26 cellular contexts compared by ENCODE assay signal in genomic region chr2:120898961-120899360, GRCh38.
DNase-seq lines count a peak whose midpoint lies in the region; ATAC-seq and TF ChIP-seq lines count a peak whose summit lies in the region.
"Had no signal": no experiment of that assay in that cellular context is flagged by ENCODE, and none has a peak within 500 bp of the region (broad histone marks: within the 10 kb centered on the region; RNA-seq: fewer than 3 reads in every experiment).

No MANE protein-coding gene starts in this region.

- no peak overlapping the region for H3K4me3 Mint-ChIP-seq in WTC11
- no peak overlapping the region for H3K4me3 Mint-ChIP-seq in Calu3 (ENCODE audit: low read depth, unreplicated experiment)
- H3K4me3 Mint-ChIP-seq in natural killer cell treated with Interleukin-12 subunit alpha and Interleukin-12 subunit beta and Interleukin-15 and Interleukin-18, amount 100 ng/mL, for 72 hours = no peak overlapping the region
- H3K4me3 Mint-ChIP-seq: CD14-positive monocyte; natural killer cell; T-helper 1 cell treated with Interleukin-12 subunit alpha and Interleukin-12 subunit beta and Interleukin-4 antibody, amounts not matched to agents 30 μg/mL and 1 μg/mL, for 36 hours had no signal

- H3K27me3 ChIP-seq in BLaER1 = no peaks in the 10 kb centered on the region
- H3K27me3 ChIP-seq in HUES48 (ENCODE audit: control insufficient read depth, insufficient read depth, low read length) = no peaks in the 10 kb centered on the region
- H3K27me3 ChIP-seq in lower lobe of right lung (ENCODE audit: low read depth) = peaks cover 3% of the 10 kb centered on the region
- H3K27me3 ChIP-seq: thyroid gland had no signal

- H3K9me3 ChIP-seq in BLaER1 (no peaks in the 10 kb centered on the region), HUES48 (ENCODE audit: control insufficient read depth, insufficient read depth, low read length) (no peaks in the 10 kb centered on the region), lower lobe of right lung (no peaks in the 10 kb centered on the region)
- H3K9me3 ChIP-seq: psoas muscle, thyroid gland had no signal

- H3K9me3 Mint-ChIP-seq in WTC11 (no peaks in the 10 kb centered on the region), Calu3 (ENCODE audit: low read depth, unreplicated experiment) (no peaks in the 10 kb centered on the region)
- H3K9me3 Mint-ChIP-seq in natural killer cell treated with Interleukin-12 subunit alpha and Interleukin-12 subunit beta and Interleukin-15 and Interleukin-18, amount 100 ng/mL, for 72 hours = no peaks in the 10 kb centered on the region
- H3K9me3 Mint-ChIP-seq: natural killer cell; T-helper 1 cell treated with Interleukin-12 subunit alpha and Interleukin-12 subunit beta and Interleukin-4 antibody, amounts not matched to agents 30 μg/mL and 1 μg/mL, for 36 hours had no signal

- no peaks in the 10 kb centered on the region for H3K36me3 Mint-ChIP-seq in WTC11
- H3K36me3 Mint-ChIP-seq in Calu3 (ENCODE audit: insufficient read depth, unreplicated experiment) = no peaks in the 10 kb centered on the region
- H3K36me3 Mint-ChIP-seq in natural killer cell treated with Interleukin-12 subunit alpha and Interleukin-12 subunit beta and Interleukin-15 and Interleukin-18, amount 100 ng/mL, for 72 hours = no peaks in the 10 kb centered on the region
- H3K36me3 Mint-ChIP-seq: CD14-positive monocyte, natural killer cell had no signal

- H3K36me3 ChIP-seq in BLaER1 = no peaks in the 10 kb centered on the region
- no peaks in the 10 kb centered on the region for H3K36me3 ChIP-seq in HUES48 (ENCODE audit: control insufficient read depth, insufficient read depth, low read length)
- no peaks in the 10 kb centered on the region for H3K36me3 ChIP-seq in lower lobe of right lung
- H3K36me3 ChIP-seq: thyroid gland had no signal

- no peaks in the 10 kb centered on the region for H4K20me1 ChIP-seq in BLaER1

- H3K4me1 Mint-ChIP-seq in WTC11 (peaks cover 85% of the 10 kb centered on the region), Calu3 (ENCODE audit: low read depth, unreplicated experiment) (peaks cover 14% of the 10 kb centered on the region)
- H3K4me1 Mint-ChIP-seq in natural killer cell treated with Interleukin-12 subunit alpha and Interleukin-12 subunit beta and Interleukin-15 and Interleukin-18, amount 100 ng/mL, for 72 hours (ENCODE audit: low read depth in 2 of 2) = no peaks in the 10 kb centered on the region
- H3K4me1 Mint-ChIP-seq: CD14-positive monocyte, natural killer cell had no signal

- H3K27ac ChIP-seq in BLaER1 = no peak overlapping the region
- H3K27ac ChIP-seq in HUES48 (ENCODE audit: low read depth, low read length) = peak overlapping the region; percentile 72
- H3K27ac ChIP-seq in lower lobe of right lung = no peak overlapping the region
- H3K27ac ChIP-seq: psoas muscle, skin epidermis, thyroid gland had no signal

- H3K4me2 ChIP-seq in BLaER1 = 0 out of 2 replicates have a peak overlapping the region, but pooled peaks have one; percentile 18

- H3K27me3 Mint-ChIP-seq in WTC11 (ENCODE audit: low read depth) = no peaks in the 10 kb centered on the region
- H3K27me3 Mint-ChIP-seq in Calu3 (ENCODE audit: unreplicated experiment) = no peaks in the 10 kb centered on the region
- H3K27me3 Mint-ChIP-seq in natural killer cell treated with Interleukin-12 subunit alpha and Interleukin-12 subunit beta and Interleukin-15 and Interleukin-18, amount 100 ng/mL, for 72 hours = peaks cover 0 to 22% of the 10 kb centered on the region in 2 donors

- H3K27ac Mint-ChIP-seq in WTC11 = peak overlapping the region; percentile 95
- no peak overlapping the region for H3K27ac Mint-ChIP-seq in Calu3 (ENCODE audit: unreplicated experiment)
- H3K27ac Mint-ChIP-seq in natural killer cell treated with Interleukin-12 subunit alpha and Interleukin-12 subunit beta and Interleukin-15 and Interleukin-18, amount 100 ng/mL, for 72 hours = no peak overlapping the region
- H3K27ac Mint-ChIP-seq: CD14-positive monocyte; natural killer cell; T-helper 1 cell treated with Interleukin-12 subunit alpha and Interleukin-12 subunit beta and Interleukin-4 antibody, amounts not matched to agents 30 μg/mL and 1 μg/mL, for 36 hours had no signal

- CTCF ChIA-PET in WTC11 (lab: Charles Lee) (interaction anchor here (0.6 to 2.7 kb wide), 17 partner anchors 15 to 1688 kb away, joined by 3 to 18 read pairs (median 5); no protein-coding TSS in a partner anchor), Calu3 (lab: Charles Lee) (no interaction called here)

- intact Hi-C loops in lower lobe of right lung (cut with DNase I) = no loop called here
- intact Hi-C loops in Calu3 (cut with micrococcal nuclease; ENCODE audit: unreplicated experiment) = no loop called here

- peak; percentile 73 for ATAC-seq in WTC11
- ATAC-seq in lower lobe of right lung = no peak
- ATAC-seq in HG03025 (IDR thresholded peaks at IDR 0.05; ENCODE audit: low FRiP score, unreplicated experiment) = no peak
- no peak for ATAC-seq in natural killer cell treated with Interleukin-12 subunit alpha and Interleukin-12 subunit beta and Interleukin-15 and Interleukin-18, amount 100 ng/mL, for 72 hours
- ATAC-seq: natural killer cell; stimulated activated naive CD8-positive, alpha-beta T cell treated with anti-CD3 and anti-CD28 coated beads, Interleukin-15, Interleukin-2, amounts not matched to agents 100 U/mL and 50 U/mL, for 24 hours had no signal

- no peak for TF ChIP-seq CTCF in WTC11 (IDR thresholded peaks at IDR 0.05)
- no peak for TF ChIP-seq CTCF in lower lobe of right lung (IDR thresholded peaks at IDR 0.05)
- TF ChIP-seq CTCF in Calu3 (IDR thresholded peaks at IDR 0.05; ENCODE audit: unreplicated experiment) = no peak

- H3K9ac ChIP-seq in BLaER1 (no peak overlapping the region), HUES48 (ENCODE audit: low read depth, low read length) (peak overlapping the region; percentile 21; the same call in 1 of the 2 replicates)

- no peak for DNase-seq in WTC11 (ENCODE audit: low spot score)
- DNase-seq in lower lobe of right lung = peak; percentile 24
- no peak for DNase-seq in activated gamma-delta T cell treated with Interleukin-2 at 50 U/mL for 16 hours
- DNase-seq in Calu3 = no peak
- no peak for DNase-seq in natural killer cell treated with Interleukin-12 subunit alpha and Interleukin-12 subunit beta and Interleukin-15 and Interleukin-18, amount 100 ng/mL, for 72 hours (ENCODE audit: low spot score)
- DNase-seq: activated CD4-positive, alpha-beta T cell treated with anti-CD3 and anti-CD28 coated beads, Interleukin-2, amount 50 U/mL, for 48 hours; amniotic stem cell; central memory CD4-positive, alpha-beta T cell; DMS153; foreskin melanocyte; GF-D8; KG1; natural killer cell; NCI-H1930; NCI-H524 treated with DMSO at 0.1 percent for 48 hours; SHP77 treated with DMSO at 0.1 percent for 48 hours; stimulated activated CD4-positive, alpha-beta T cell treated with anti-CD3 and anti-CD28 coated beads, Interleukin-2, amount 100 ng/mL, for 48 hours; stimulated activated naive CD8-positive, alpha-beta T cell treated with anti-CD3 and anti-CD28 coated beads, Interleukin-15, Interleukin-2, amounts not matched to agents 100 U/mL and 50 U/mL, for 24 hours; thyroid gland had no signal

- H3K4me1 ChIP-seq in BLaER1 = peaks cover 63% of the 10 kb centered on the region
- H3K4me1 ChIP-seq in HUES48 (ENCODE audit: control insufficient read depth, insufficient read depth, low read length) = peaks cover 42% of the 10 kb centered on the region
- no peaks in the 10 kb centered on the region for H3K4me1 ChIP-seq in lower lobe of right lung
- H3K4me1 ChIP-seq: thyroid gland had no signal

- BruUV-seq in Calu3 (replicated peaks; lab: Mats Ljungman, UMichigan) = no TSS peak

- POLR2A ChIA-PET in WTC11 (lab: Charles Lee) = interaction anchor here (1.3 kb wide), 1 partner anchor 14 kb away, joined by 4 read pairs; no protein-coding TSS in a partner anchor

- no peak overlapping the region for H3K4me3 ChIP-seq in BLaER1
- H3K4me3 ChIP-seq in HUES48 (ENCODE audit: low read depth, low read length) = no peak overlapping the region
- no peak overlapping the region for H3K4me3 ChIP-seq in lower lobe of right lung
- H3K4me3 ChIP-seq: psoas muscle, skin epidermis, thyroid gland had no signal

TF ChIP-seq in WTC11, 78 proteins besides CTCF, POLR2A, EP300 and RAD21 (continues in another document):
- TF ChIP-seq OVOL2 (CRISPR knock-in tag; IDR thresholded peaks at IDR 0.05; ENCODE audit: borderline replicate concordance) (no peak), MYBL2 (CRISPR knock-in tag; IDR thresholded peaks at IDR 0.05) (no peak), TEAD1 (CRISPR knock-in tag; IDR thresholded peaks at IDR 0.05) (peak; percentile 33; the same call in 1 of the 2 replicates), FOXJ3 (CRISPR knock-in tag; IDR thresholded peaks at IDR 0.05; ENCODE audit: borderline replicate concordance) (no peak), ZNF219 (CRISPR knock-in tag; IDR thresholded peaks at IDR 0.05; ENCODE audit: borderline replicate concordance) (no peak), ZNF317 (CRISPR knock-in tag; IDR thresholded peaks at IDR 0.05; ENCODE audit: borderline replicate concordance, low read depth) (no peak), SP1 (CRISPR knock-in tag; conservative IDR thresholded peaks at IDR 0.05) (0 out of 2 replicates have a peak, but pooled peaks have one; percentile 22), PRDM15 (CRISPR knock-in tag; IDR thresholded peaks at IDR 0.05) (no peak)
